ENCODE assay signal across 8 cellular contexts in genomic region chr1:89953072-89953626, GRCh38. TPM values are rescaled to one million over a fixed set of nuclear protein-coding genes. Genes with fewer than 3 reads are reported as not detected.
DNase-seq lines count a peak whose midpoint lies in the region; ATAC-seq and TF ChIP-seq lines count a peak whose summit lies in the region.
"Had no signal": no experiment of that assay in that cellular context is flagged by ENCODE, and none has a peak within 500 bp of the region (broad histone marks: within the 10 kb centered on the region; RNA-seq: fewer than 3 reads in every experiment).

No MANE protein-coding gene starts in this region.

- no peaks in the 10 kb centered on the region for H3K79me2 ChIP-seq in GM23338 (replicated peaks; ENCODE audit: insufficient read depth)
- no peaks in the 10 kb centered on the region for H3K79me2 ChIP-seq in MM.1S (ENCODE audit: low read length)

- TF ChIP-seq EP300 in transverse colon (IDR thresholded peaks at IDR 0.05; ENCODE audit: low read depth), result no peak

- intact Hi-C loops in transverse colon (cut with DNase I; ENCODE audit: low total_unique reads), result no loop called here

- TF ChIP-seq CTCF in GM23338 (conservative IDR thresholded peaks at IDR 0.05; ENCODE audit: low read depth in 2 of 2) (peak; percentile 58 to 88), MM.1S (IDR thresholded peaks at IDR 0.05; ENCODE audit: low read length) (peak; percentile 22), transverse colon (IDR thresholded peaks at IDR 0.05) (no peak)

- no peak overlapping the region for H3K4me3 Mint-ChIP-seq in GM23338
- H3K4me3 Mint-ChIP-seq in activated T-cell treated with anti-CD3 and anti-CD28 coated beads, Interleukin-2, amount 50 U/mL, for 24 hours, result no peak overlapping the region
- H3K4me3 Mint-ChIP-seq: activated naive CD8-positive, alpha-beta T cell had no signal

- no peak overlapping the region for H3K27ac Mint-ChIP-seq in GM23338
- peak overlapping the region; percentile 55 for H3K27ac Mint-ChIP-seq in activated T-cell treated with anti-CD3 and anti-CD28 coated beads, Interleukin-2, amount 50 U/mL, for 24 hours
- H3K27ac Mint-ChIP-seq: activated naive CD8-positive, alpha-beta T cell had no signal

- peaks cover under 1% of the 10 kb centered on the region for H3K27me3 Mint-ChIP-seq in GM23338 (ENCODE audit: insufficient read depth, low read depth, poor library complexity)
- peaks cover under 1% of the 10 kb centered on the region for H3K27me3 Mint-ChIP-seq in activated T-cell treated with anti-CD3 and anti-CD28 coated beads, Interleukin-2, amount 50 U/mL, for 24 hours
- H3K27me3 Mint-ChIP-seq: activated naive CD8-positive, alpha-beta T cell had no signal

- peak; percentile 90 for ATAC-seq in GM23338

- in situ Hi-C loops in transverse colon (cut with MboI; ENCODE audit: low pct_ligation_motif_present in 1 of 4, low pct_unique_long_range_greater_than_20kb in 1 of 4, low sequenced_read_pairs in 3 of 4), result no loop called here

- H3K9me2 ChIP-seq in GM23338 (ENCODE audit: insufficient read depth), result no peaks in the 10 kb centered on the region
- no peaks in the 10 kb centered on the region for H3K9me2 ChIP-seq in MM.1S (replicated peaks; ENCODE audit: insufficient read depth, low read length)

- no peak overlapping the region for H3K9ac ChIP-seq in MM.1S (ENCODE audit: low read length)

- H2AFZ ChIP-seq in GM23338, result no peak overlapping the region
- peak overlapping the region; percentile 43 for H2AFZ ChIP-seq in MM.1S (ENCODE audit: low read length)

- no peaks in the 10 kb centered on the region for H3K9me3 ChIP-seq in MM.1S (replicated peaks; ENCODE audit: insufficient read depth, low read length)
- H3K9me3 ChIP-seq in transverse colon, result no peaks in the 10 kb centered on the region

- H3K4me3 ChIP-seq in GM23338 (no peak overlapping the region), MM.1S (ENCODE audit: low read length) (no peak overlapping the region), transverse colon (no peak overlapping the region)

- H4K20me1 ChIP-seq in GM23338 (replicated peaks; ENCODE audit: insufficient read depth) (no peaks in the 10 kb centered on the region), MM.1S (ENCODE audit: insufficient read depth, low read length) (no peaks in the 10 kb centered on the region)

- no peaks in the 10 kb centered on the region for H3K36me3 Mint-ChIP-seq in GM23338 (ENCODE audit: low read depth)
- no peaks in the 10 kb centered on the region for H3K36me3 Mint-ChIP-seq in activated T-cell treated with anti-CD3 and anti-CD28 coated beads, Interleukin-2, amount 50 U/mL, for 24 hours (ENCODE audit: low read depth)

- H3K27ac ChIP-seq in GM23338 (ENCODE audit: low read depth) (no peak overlapping the region), MM.1S (ENCODE audit: low read length) (no peak overlapping the region), transverse colon (peak overlapping the region; percentile 33 to 67 (median 52)), caudate nucleus (ENCODE audit: low read depth, low read length) (no peak overlapping the region)

- H3K9me3 Mint-ChIP-seq in GM23338, result 0 out of 3 replicates have a peak, but pooled peaks cover 1% of the 10 kb centered on the region
- peaks cover under 1% of the 10 kb centered on the region for H3K9me3 Mint-ChIP-seq in activated T-cell treated with anti-CD3 and anti-CD28 coated beads, Interleukin-2, amount 50 U/mL, for 24 hours

- H3K4me1 ChIP-seq in GM23338 (ENCODE audit: insufficient read depth), result peaks cover 42% of the 10 kb centered on the region
- peaks cover 24% of the 10 kb centered on the region for H3K4me1 ChIP-seq in MM.1S (ENCODE audit: low read length)
- H3K4me1 ChIP-seq in transverse colon, result peaks cover 0 to 39% (median 10%) of the 10 kb centered on the region in 4 donors

- H3K27me3 ChIP-seq in GM23338 (ENCODE audit: insufficient read depth), result no peaks in the 10 kb centered on the region
- H3K27me3 ChIP-seq in MM.1S (replicated peaks; ENCODE audit: insufficient read depth, low read length), result no peaks in the 10 kb centered on the region
- no peaks in the 10 kb centered on the region for H3K27me3 ChIP-seq in transverse colon

- peaks cover 46% of the 10 kb centered on the region for H3K4me1 Mint-ChIP-seq in GM23338
- peaks cover 32% of the 10 kb centered on the region for H3K4me1 Mint-ChIP-seq in activated T-cell treated with anti-CD3 and anti-CD28 coated beads, Interleukin-2, amount 50 U/mL, for 24 hours (ENCODE audit: low read depth)

- H3K36me3 ChIP-seq in GM23338 (ENCODE audit: insufficient read depth) (no peaks in the 10 kb centered on the region), MM.1S (replicated peaks; ENCODE audit: insufficient read depth, low read length) (no peaks in the 10 kb centered on the region), transverse colon (no peaks in the 10 kb centered on the region)

- H3K4me2 ChIP-seq in GM23338, result no peak overlapping the region
- H3K4me2 ChIP-seq in MM.1S (ENCODE audit: low read depth, low read length), result peak overlapping the region; percentile 9; the same call in 1 of the 2 replicates

- 26 to 60% methylated on average over 1 of the region's 1 CpG for WGBS in transverse colon (ENCODE audit: low coverage in 1 of 2), 2 donors

- TF ChIP-seq POLR2A in transverse colon (IDR thresholded peaks at IDR 0.05), result no peak

- no peaks in the 10 kb centered on the region for H3F3A ChIP-seq in GM23338 (replicated peaks; ENCODE audit: low read depth)
- H3F3A ChIP-seq in MM.1S (ENCODE audit: insufficient read depth, low read length), result peaks cover 4% of the 10 kb centered on the region; the same call in 1 of the 2 replicates

- DNase-seq in GM04504 (ENCODE audit: low read depth), result peak; percentile 90
- peak; percentile 70 for DNase-seq in GM23338 (ENCODE audit: low spot score)
- peak; percentile 51 for DNase-seq in MM.1S
- DNase-seq in activated T-cell treated with anti-CD3 and anti-CD28 coated beads, Interleukin-2, amount 50 U/mL, for 24 hours, result no peak
- DNase-seq in hepatic stellate cell (ENCODE audit: low spot score), result peak; percentile 34
- peak; percentile 82 for DNase-seq in transverse colon
- no peak for DNase-seq in caudate nucleus (lab: John Stamatoyannopoulos, UW)

TF ChIP-seq in GM23338, 12 proteins besides CTCF, POLR2A, EP300 and RAD21 (continues in another document):
- TF ChIP-seq STAT1 (IDR thresholded peaks at IDR 0.05; ENCODE audit: unreplicated experiment) (no peak), ZNF462 (CRISPR knock-in tag; IDR thresholded peaks at IDR 0.05) (no peak), EZH2phosphoT487 (IDR thresholded peaks at IDR 0.05; ENCODE audit: unreplicated experiment) (no peak), ZNF331 (CRISPR knock-in tag; IDR thresholded peaks at IDR 0.05; ENCODE audit: low read depth) (no peak)

RNA-seq across cellular contexts. Expression of gene ZNF326, which starts 41.8 kb away (rescaled TPM):
- 21.9 and 28.6 TPM in 2 replicates for total RNA-seq in GM23338 (2014; rRNA removed; shearing (Covaris generic))
- polyA plus RNA-seq in GM23338 (2016; fragmentation: Nextera tagmentation; extraction: Ambion mirVana), result 31.1 and 35.1 TPM in 2 replicates
- total RNA-seq in transverse colon, result 10 to 100 TPM; 32.4 to 59.1 (median 39.9) TPM

Comparison
In these comparisons a context has a peak if more than half of its experiments do, and no peak if none do; other contexts are left out.
1. DNase-seq: peak in GM04504 (single experiment), GM23338 (single experiment), MM.1S (single experiment), hepatic stellate cell (single experiment) and transverse colon (single experiment); none in activated T-cell treated with anti-CD3 and anti-CD28 coated beads, Interleukin-2, amount 50 U/mL, for 24 hours (single experiment) and caudate nucleus (0 of 61).
2. H3K27ac ChIP-seq: peak in transverse colon (4 of 4); none in GM23338 (single experiment), MM.1S (single experiment) and caudate nucleus (single experiment).
3. CTCF ChIP-seq: peak in GM23338 (2 of 2) and MM.1S (single experiment); none in transverse colon (0 of 5).